ENCODE assay signal across 1 cellular context in the genomic region with DNA sequence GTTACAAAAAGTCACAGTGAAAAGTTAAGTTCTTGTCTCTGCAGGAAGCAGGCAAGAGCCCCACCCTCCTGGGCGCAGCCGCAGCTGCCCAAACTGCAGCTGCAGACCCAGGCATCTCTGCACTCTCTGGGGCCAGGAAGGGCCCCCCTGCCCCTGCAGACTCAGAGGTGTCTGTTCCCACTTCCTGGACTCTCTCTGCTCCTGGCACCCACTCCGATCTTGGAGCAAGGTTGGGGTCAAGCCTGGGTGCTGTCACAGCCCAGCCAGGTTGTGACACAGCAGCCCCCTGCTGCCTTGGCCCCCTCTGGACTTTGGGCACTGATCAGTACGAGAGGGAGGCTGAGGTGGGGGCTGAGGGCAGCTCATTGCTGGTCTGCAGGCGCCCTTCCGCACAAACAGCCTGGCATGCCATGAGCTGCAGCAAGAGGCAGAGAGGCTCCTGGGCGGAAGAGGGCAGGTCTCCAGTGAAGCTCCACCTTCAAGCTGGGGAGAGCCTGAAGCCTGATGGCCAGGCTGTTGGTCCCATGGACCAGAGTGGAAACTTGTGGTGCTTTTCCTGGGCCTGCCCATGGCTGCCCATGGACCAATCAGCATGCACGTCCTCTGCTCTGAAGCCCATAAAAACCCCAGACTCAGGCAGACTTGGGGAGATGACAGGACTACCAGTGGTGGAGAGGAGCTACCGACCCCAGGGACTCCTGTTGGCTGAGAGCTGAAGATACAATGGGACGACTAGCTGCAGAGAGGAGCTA.
A peak's percentile ranks its signal among the peaks of the same experiment; 100 is the strongest.
TF ChIP-seq lines count a peak whose summit lies in the region.

No MANE protein-coding gene starts in this region.

TF ChIP-seq in HepG2, 621 proteins besides CTCF, POLR2A, EP300 and RAD21 (continued from another document and continues in another):
- TF ChIP-seq, protein P1, sequence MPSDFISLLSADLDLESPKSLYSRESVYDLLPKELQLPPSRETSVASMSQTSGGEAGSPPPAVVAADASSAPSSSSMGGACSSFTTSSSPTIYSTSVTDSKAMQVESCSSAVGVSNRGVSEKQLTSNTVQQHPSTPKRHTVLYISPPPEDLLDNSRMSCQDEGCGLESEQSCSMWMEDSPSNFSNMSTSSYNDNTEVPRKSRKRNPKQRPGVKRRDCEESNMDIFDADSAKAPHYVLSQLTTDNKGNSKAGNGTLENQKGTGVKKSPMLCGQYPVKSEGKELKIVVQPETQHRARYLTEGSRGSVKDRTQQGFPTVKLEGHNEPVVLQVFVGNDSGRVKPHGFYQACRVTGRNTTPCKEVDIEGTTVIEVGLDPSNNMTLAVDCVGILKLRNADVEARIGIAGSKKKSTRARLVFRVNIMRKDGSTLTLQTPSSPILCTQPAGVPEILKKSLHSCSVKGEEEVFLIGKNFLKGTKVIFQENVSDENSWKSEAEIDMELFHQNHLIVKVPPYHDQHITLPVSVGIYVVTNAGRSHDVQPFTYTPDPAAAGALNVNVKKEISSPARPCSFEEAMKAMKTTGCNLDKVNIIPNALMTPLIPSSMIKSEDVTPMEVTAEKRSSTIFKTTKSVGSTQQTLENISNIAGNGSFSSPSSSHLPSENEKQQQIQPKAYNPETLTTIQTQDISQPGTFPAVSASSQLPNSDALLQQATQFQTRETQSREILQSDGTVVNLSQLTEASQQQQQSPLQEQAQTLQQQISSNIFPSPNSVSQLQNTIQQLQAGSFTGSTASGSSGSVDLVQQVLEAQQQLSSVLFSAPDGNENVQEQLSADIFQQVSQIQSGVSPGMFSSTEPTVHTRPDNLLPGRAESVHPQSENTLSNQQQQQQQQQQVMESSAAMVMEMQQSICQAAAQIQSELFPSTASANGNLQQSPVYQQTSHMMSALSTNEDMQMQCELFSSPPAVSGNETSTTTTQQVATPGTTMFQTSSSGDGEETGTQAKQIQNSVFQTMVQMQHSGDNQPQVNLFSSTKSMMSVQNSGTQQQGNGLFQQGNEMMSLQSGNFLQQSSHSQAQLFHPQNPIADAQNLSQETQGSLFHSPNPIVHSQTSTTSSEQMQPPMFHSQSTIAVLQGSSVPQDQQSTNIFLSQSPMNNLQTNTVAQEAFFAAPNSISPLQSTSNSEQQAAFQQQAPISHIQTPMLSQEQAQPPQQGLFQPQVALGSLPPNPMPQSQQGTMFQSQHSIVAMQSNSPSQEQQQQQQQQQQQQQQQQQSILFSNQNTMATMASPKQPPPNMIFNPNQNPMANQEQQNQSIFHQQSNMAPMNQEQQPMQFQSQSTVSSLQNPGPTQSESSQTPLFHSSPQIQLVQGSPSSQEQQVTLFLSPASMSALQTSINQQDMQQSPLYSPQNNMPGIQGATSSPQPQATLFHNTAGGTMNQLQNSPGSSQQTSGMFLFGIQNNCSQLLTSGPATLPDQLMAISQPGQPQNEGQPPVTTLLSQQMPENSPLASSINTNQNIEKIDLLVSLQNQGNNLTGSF (CRISPR knock-in tag; IDR thresholded peaks at IDR 0.05), result peak; percentile 23; the same call in 1 of the 2 replicates
- TF ChIP-seq HNRNPK (IDR thresholded peaks at IDR 0.05; ENCODE audit: low read depth, low read length, poor library complexity, severe bottlenecking), result no peak
- no peak for TF ChIP-seq SRSF9 (IDR thresholded peaks at IDR 0.05; ENCODE audit: borderline replicate concordance, insufficient read depth, low read depth, low read length, poor library complexity, severe bottlenecking)
- TF ChIP-seq, protein P2, sequence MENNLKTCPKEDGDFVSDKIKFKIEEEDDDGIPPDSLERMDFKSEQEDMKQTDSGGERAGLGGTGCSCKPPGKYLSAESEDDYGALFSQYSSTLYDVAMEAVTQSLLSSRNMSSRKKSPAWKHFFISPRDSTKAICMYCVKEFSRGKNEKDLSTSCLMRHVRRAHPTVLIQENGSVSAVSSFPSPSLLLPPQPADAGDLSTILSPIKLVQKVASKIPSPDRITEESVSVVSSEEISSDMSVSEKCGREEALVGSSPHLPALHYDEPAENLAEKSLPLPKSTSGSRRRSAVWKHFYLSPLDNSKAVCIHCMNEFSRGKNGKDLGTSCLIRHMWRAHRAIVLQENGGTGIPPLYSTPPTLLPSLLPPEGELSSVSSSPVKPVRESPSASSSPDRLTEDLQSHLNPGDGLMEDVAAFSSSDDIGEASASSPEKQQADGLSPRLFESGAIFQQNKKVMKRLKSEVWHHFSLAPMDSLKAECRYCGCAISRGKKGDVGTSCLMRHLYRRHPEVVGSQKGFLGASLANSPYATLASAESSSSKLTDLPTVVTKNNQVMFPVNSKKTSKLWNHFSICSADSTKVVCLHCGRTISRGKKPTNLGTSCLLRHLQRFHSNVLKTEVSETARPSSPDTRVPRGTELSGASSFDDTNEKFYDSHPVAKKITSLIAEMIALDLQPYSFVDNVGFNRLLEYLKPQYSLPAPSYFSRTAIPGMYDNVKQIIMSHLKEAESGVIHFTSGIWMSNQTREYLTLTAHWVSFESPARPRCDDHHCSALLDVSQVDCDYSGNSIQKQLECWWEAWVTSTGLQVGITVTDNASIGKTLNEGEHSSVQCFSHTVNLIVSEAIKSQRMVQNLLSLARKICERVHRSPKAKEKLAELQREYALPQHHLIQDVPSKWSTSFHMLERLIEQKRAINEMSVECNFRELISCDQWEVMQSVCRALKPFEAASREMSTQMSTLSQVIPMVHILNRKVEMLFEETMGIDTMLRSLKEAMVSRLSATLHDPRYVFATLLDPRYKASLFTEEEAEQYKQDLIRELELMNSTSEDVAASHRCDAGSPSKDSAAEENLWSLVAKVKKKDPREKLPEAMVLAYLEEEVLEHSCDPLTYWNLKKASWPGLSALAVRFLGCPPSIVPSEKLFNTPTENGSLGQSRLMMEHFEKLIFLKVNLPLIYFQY (CRISPR knock-in tag; IDR thresholded peaks at IDR 0.05; ENCODE audit: borderline replicate concordance), result no peak
- no peak for TF ChIP-seq KAT7 (CRISPR knock-in tag; IDR thresholded peaks at IDR 0.05; ENCODE audit: borderline replicate concordance)
- 0 out of 2 replicates have a peak, but pooled peaks have one; percentile 50 for TF ChIP-seq KMT2A (CRISPR knock-in tag; IDR thresholded peaks at IDR 0.05)
- TF ChIP-seq JUND (CRISPR knock-in tag; IDR thresholded peaks at IDR 0.05), result no peak
- TF ChIP-seq REL (CRISPR knock-in tag; conservative IDR thresholded peaks at IDR 0.05), result no peak; the same call in 1 of the 2 replicates
- TF ChIP-seq FOXO1 (CRISPR knock-in tag; IDR thresholded peaks at IDR 0.05), result peak; percentile 82
- TF ChIP-seq ZNF264 (CRISPR knock-in tag; IDR thresholded peaks at IDR 0.05), result no peak; the same call in 1 of the 2 replicates
- TF ChIP-seq NFIB (CRISPR knock-in tag; IDR thresholded peaks at IDR 0.05; ENCODE audit: borderline replicate concordance), result no peak
- TF ChIP-seq, protein P3, sequence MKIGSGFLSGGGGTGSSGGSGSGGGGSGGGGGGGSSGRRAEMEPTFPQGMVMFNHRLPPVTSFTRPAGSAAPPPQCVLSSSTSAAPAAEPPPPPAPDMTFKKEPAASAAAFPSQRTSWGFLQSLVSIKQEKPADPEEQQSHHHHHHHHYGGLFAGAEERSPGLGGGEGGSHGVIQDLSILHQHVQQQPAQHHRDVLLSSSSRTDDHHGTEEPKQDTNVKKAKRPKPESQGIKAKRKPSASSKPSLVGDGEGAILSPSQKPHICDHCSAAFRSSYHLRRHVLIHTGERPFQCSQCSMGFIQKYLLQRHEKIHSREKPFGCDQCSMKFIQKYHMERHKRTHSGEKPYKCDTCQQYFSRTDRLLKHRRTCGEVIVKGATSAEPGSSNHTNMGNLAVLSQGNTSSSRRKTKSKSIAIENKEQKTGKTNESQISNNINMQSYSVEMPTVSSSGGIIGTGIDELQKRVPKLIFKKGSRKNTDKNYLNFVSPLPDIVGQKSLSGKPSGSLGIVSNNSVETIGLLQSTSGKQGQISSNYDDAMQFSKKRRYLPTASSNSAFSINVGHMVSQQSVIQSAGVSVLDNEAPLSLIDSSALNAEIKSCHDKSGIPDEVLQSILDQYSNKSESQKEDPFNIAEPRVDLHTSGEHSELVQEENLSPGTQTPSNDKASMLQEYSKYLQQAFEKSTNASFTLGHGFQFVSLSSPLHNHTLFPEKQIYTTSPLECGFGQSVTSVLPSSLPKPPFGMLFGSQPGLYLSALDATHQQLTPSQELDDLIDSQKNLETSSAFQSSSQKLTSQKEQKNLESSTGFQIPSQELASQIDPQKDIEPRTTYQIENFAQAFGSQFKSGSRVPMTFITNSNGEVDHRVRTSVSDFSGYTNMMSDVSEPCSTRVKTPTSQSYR (CRISPR knock-in tag; IDR thresholded peaks at IDR 0.05; ENCODE audit: borderline replicate concordance), result peak; percentile 55; the same call in 1 of the 2 replicates
- TF ChIP-seq MAFF (IDR thresholded peaks at IDR 0.05; ENCODE audit: low read depth, low read length), result no peak
- no peak for TF ChIP-seq ZNF180 (CRISPR knock-in tag; IDR thresholded peaks at IDR 0.05; ENCODE audit: borderline replicate concordance, low read depth)
- peak; percentile 91; the same call in 1 of the 2 replicates for TF ChIP-seq ZNF230 (CRISPR knock-in tag; IDR thresholded peaks at IDR 0.05)
- TF ChIP-seq KLF15 (CRISPR knock-in tag; IDR thresholded peaks at IDR 0.05; ENCODE audit: borderline replicate concordance), result no peak
- TF ChIP-seq, protein P4, sequence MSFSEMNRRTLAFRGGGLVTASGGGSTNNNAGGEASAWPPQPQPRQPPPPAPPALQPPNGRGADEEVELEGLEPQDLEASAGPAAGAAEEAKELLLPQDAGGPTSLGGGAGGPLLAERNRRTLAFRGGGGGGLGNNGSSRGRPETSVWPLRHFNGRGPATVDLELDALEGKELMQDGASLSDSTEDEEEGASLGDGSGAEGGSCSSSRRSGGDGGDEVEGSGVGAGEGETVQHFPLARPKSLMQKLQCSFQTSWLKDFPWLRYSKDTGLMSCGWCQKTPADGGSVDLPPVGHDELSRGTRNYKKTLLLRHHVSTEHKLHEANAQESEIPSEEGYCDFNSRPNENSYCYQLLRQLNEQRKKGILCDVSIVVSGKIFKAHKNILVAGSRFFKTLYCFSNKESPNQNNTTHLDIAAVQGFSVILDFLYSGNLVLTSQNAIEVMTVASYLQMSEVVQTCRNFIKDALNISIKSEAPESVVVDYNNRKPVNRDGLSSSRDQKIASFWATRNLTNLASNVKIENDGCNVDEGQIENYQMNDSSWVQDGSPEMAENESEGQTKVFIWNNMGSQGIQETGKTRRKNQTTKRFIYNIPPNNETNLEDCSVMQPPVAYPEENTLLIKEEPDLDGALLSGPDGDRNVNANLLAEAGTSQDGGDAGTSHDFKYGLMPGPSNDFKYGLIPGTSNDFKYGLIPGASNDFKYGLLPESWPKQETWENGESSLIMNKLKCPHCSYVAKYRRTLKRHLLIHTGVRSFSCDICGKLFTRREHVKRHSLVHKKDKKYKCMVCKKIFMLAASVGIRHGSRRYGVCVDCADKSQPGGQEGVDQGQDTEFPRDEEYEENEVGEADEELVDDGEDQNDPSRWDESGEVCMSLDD (CRISPR knock-in tag; IDR thresholded peaks at IDR 0.05; ENCODE audit: borderline replicate concordance), result no peak
- no peak for TF ChIP-seq IKZF4 (CRISPR knock-in tag; IDR thresholded peaks at IDR 0.05; ENCODE audit: borderline replicate concordance, low read depth, not compliant biosample characterization)
- TF ChIP-seq YY1 (IDR thresholded peaks at IDR 0.05; ENCODE audit: insufficient read depth, insufficient replicate concordance, low read depth, low read length), result no peak
- peak; percentile 70; the same call in 1 of the 2 replicates for TF ChIP-seq AHR (CRISPR knock-in tag; IDR thresholded peaks at IDR 0.05)
- TF ChIP-seq ELF4 (CRISPR knock-in tag; IDR thresholded peaks at IDR 0.05; ENCODE audit: borderline replicate concordance), result 0 out of 2 replicates have a peak, but pooled peaks have one; percentile 75
- TF ChIP-seq, protein P5, sequence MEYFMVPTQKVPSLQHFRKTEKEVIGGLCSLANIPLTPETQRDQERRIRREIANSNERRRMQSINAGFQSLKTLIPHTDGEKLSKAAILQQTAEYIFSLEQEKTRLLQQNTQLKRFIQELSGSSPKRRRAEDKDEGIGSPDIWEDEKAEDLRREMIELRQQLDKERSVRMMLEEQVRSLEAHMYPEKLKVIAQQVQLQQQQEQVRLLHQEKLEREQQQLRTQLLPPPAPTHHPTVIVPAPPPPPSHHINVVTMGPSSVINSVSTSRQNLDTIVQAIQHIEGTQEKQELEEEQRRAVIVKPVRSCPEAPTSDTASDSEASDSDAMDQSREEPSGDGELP (IDR thresholded peaks at IDR 0.05; ENCODE audit: borderline replicate concordance, low read depth), result no peak
- TF ChIP-seq ASH2L (IDR thresholded peaks at IDR 0.05; ENCODE audit: insufficient read length, low read depth, low read length), result no peak
- no peak for TF ChIP-seq ZNF883 (CRISPR knock-in tag; IDR thresholded peaks at IDR 0.05; ENCODE audit: not compliant biosample characterization)
- TF ChIP-seq, protein P6, sequence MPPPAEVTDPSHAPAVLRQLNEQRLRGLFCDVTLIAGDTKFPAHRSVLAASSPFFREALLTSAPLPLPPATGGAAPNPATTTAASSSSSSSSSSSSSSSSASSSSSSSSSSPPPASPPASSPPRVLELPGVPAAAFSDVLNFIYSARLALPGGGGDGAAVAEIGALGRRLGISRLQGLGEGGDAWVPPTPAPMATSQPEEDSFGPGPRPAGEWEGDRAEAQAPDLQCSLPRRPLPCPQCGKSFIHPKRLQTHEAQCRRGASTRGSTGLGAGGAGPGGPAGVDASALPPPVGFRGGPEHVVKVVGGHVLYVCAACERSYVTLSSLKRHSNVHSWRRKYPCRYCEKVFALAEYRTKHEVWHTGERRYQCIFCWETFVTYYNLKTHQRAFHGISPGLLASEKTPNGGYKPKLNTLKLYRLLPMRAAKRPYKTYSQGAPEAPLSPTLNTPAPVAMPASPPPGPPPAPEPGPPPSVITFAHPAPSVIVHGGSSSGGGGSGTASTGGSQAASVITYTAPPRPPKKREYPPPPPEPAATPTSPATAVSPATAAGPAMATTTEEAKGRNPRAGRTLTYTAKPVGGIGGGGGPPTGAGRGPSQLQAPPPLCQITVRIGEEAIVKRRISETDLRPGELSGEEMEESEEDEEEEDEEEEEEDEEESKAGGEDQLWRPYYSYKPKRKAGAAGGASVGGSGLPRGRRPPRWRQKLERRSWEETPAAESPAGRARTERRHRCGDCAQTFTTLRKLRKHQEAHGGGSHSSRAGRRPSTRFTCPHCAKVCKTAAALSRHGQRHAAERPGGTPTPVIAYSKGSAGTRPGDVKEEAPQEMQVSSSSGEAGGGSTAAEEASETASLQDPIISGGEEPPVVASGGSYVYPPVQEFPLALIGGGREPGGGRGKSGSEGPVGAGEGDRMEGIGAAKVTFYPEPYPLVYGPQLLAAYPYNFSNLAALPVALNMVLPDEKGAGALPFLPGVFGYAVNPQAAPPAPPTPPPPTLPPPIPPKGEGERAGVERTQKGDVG (CRISPR knock-in tag; IDR thresholded peaks at IDR 0.05; ENCODE audit: borderline replicate concordance), result no peak; the same call in 1 of the 2 replicates
- TF ChIP-seq NFE2L1 (CRISPR knock-in tag; IDR thresholded peaks at IDR 0.05; ENCODE audit: borderline replicate concordance), result no peak
- peak; percentile 82 for TF ChIP-seq RARA (CRISPR knock-in tag; IDR thresholded peaks at IDR 0.05)
- no peak for TF ChIP-seq ZNF10 (CRISPR knock-in tag; IDR thresholded peaks at IDR 0.05; ENCODE audit: borderline replicate concordance, low read depth)
- TF ChIP-seq, protein P7, sequence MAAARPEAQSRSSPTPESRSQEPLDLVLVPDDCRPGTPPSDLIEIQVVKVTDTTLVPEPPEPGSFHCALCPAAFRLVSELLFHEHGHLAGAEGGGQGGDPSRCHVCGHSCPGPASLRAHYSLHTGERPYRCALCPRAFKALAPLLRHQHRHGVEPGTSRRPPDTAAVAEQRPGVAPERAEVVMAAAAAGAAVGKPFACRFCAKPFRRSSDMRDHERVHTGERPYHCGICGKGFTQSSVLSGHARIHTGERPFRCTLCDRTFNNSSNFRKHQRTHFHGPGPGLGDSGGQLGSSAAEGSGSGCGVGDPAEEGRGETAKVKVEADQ (CRISPR knock-in tag; IDR thresholded peaks at IDR 0.05; ENCODE audit: borderline replicate concordance), result 0 out of 2 replicates have a peak, but pooled peaks have one; percentile 35
